ENCODE assay signal across 18 cellular contexts in genomic region chr5:1043327-1043726, GRCh38. TPM values are rescaled to one million over a fixed set of nuclear protein-coding genes. Genes with fewer than 3 reads are reported as not detected.
DNase-seq lines count a peak whose midpoint lies in the region; ATAC-seq and TF ChIP-seq lines count a peak whose summit lies in the region.
"Had no signal": no experiment of that assay in that cellular context is flagged by ENCODE, and none has a peak within 500 bp of the region (broad histone marks: within the 10 kb centered on the region; RNA-seq: fewer than 3 reads in every experiment).

No MANE protein-coding gene starts in this region.

- no peaks in the 10 kb centered on the region for H3K27me3 Mint-ChIP-seq in activated CD4-positive, alpha-beta T cell treated with anti-CD3 and anti-CD28 coated beads, Interleukin-2, amount 10 ng/mL, durations not matched to agents 24 days and 14 days
- no peaks in the 10 kb centered on the region for H3K27me3 Mint-ChIP-seq in activated CD4-positive, alpha-beta T cell treated with anti-CD3 and anti-CD28 coated beads for 36 hours
- H3K27me3 Mint-ChIP-seq in stimulated activated naive CD8-positive, alpha-beta T cell treated with anti-CD3 and anti-CD28 coated beads, Interleukin-15, Interleukin-2, amounts not matched to agents 100 ng/mL and 50 ng/mL, for 24 hours: no peaks in the 10 kb centered on the region
- no peaks in the 10 kb centered on the region for H3K27me3 Mint-ChIP-seq in stimulated activated naive CD8-positive, alpha-beta T cell treated with anti-CD3 and anti-CD28 coated beads, Interleukin-15, amount 100 ng/mL, for 72 hours
- H3K27me3 Mint-ChIP-seq: CD4-positive, alpha-beta memory T cell had no signal

- peaks cover 6% of the 10 kb centered on the region for H3K9me3 ChIP-seq in A673 (ENCODE audit: low read depth, low read length, poor library complexity, severe bottlenecking)
- H3K9me3 ChIP-seq: A549 had no signal

- DNase-seq in activated CD4-positive, alpha-beta T cell treated with anti-CD3 and anti-CD28 coated beads, Interleukin-2, amount 10 ng/mL, durations not matched to agents 24 days and 14 days: no peak
- DNase-seq in activated CD4-positive, alpha-beta T cell treated with anti-CD3 and anti-CD28 coated beads for 36 hours: no peak
- no peak for DNase-seq in stimulated activated naive CD8-positive, alpha-beta T cell treated with anti-CD3 and anti-CD28 coated beads, Interleukin-15, amount 100 ng/mL, for 72 hours
- no peak for DNase-seq in stimulated activated effector memory CD8-positive, alpha-beta T cell treated with anti-CD3 and anti-CD28 coated beads, Interleukin-12 subunit alpha, Interleukin-12 subunit beta, amount 100 ng/mL, for 72 hours (ENCODE audit: low spot score in 2 of 2)
- DNase-seq in HEK293T (ENCODE audit: extremely low spot score): no peak
- DNase-seq in A673 (ENCODE audit: low spot score): no peak
- DNase-seq: CD4-positive, alpha-beta memory T cell; DMS153; DMS79; GDM1; GOT3; H7 had no signal

- no peak for TF ChIP-seq CTCF in A673 (conservative IDR thresholded peaks at IDR 0.05; ENCODE audit: low read depth, low read length)

- no peak for ATAC-seq in activated CD4-positive, alpha-beta T cell treated with anti-CD3 and anti-CD28 coated beads for 36 hours
- ATAC-seq in stimulated activated naive CD8-positive, alpha-beta T cell treated with anti-CD3 and anti-CD28 coated beads, Interleukin-15, amount 100 ng/mL, for 72 hours: no peak
- ATAC-seq in stimulated activated effector memory CD8-positive, alpha-beta T cell treated with anti-CD3 and anti-CD28 coated beads, Interleukin-12 subunit alpha, Interleukin-12 subunit beta, amount 100 ng/mL, for 72 hours: no peak
- ATAC-seq: A549, HCT116 had no signal

- CTCF ChIA-PET in activated CD4-positive, alpha-beta T cell treated with anti-CD3 and anti-CD28 coated beads for 36 hours (lab: Charles Lee): no interaction called here
- CTCF ChIA-PET in HEK293T (lab: Yijun Ruan, JAX): no interaction called here
- CTCF ChIA-PET in A673 (lab: Charles Lee): no interaction called here

- H3K4me3 Mint-ChIP-seq in activated CD4-positive, alpha-beta T cell treated with anti-CD3 and anti-CD28 coated beads, Interleukin-2, amount 10 ng/mL, durations not matched to agents 24 days and 14 days: no peak overlapping the region
- H3K4me3 Mint-ChIP-seq in activated CD4-positive, alpha-beta T cell treated with anti-CD3 and anti-CD28 coated beads for 36 hours: no peak overlapping the region
- no peak overlapping the region for H3K4me3 Mint-ChIP-seq in stimulated activated naive CD8-positive, alpha-beta T cell treated with anti-CD3 and anti-CD28 coated beads, Interleukin-15, Interleukin-2, amounts not matched to agents 100 ng/mL and 50 ng/mL, for 24 hours
- no peak overlapping the region for H3K4me3 Mint-ChIP-seq in stimulated activated naive CD8-positive, alpha-beta T cell treated with anti-CD3 and anti-CD28 coated beads, Interleukin-15, amount 100 ng/mL, for 72 hours
- H3K4me3 Mint-ChIP-seq in stimulated activated effector memory CD8-positive, alpha-beta T cell treated with anti-CD3 and anti-CD28 coated beads, Interleukin-12 subunit alpha, Interleukin-12 subunit beta, amount 100 ng/mL, for 72 hours: no peak overlapping the region
- H3K4me3 Mint-ChIP-seq: CD14-positive monocyte; CD4-positive, alpha-beta memory T cell had no signal

- H3K27ac Mint-ChIP-seq in activated CD4-positive, alpha-beta T cell treated with anti-CD3 and anti-CD28 coated beads, Interleukin-2, amount 10 ng/mL, durations not matched to agents 24 days and 14 days: peak overlapping the region; percentile 31
- no peak overlapping the region for H3K27ac Mint-ChIP-seq in activated CD4-positive, alpha-beta T cell treated with anti-CD3 and anti-CD28 coated beads for 36 hours
- peak overlapping the region; percentile 76 for H3K27ac Mint-ChIP-seq in stimulated activated naive CD8-positive, alpha-beta T cell treated with anti-CD3 and anti-CD28 coated beads, Interleukin-15, Interleukin-2, amounts not matched to agents 100 ng/mL and 50 ng/mL, for 24 hours
- H3K27ac Mint-ChIP-seq in stimulated activated naive CD8-positive, alpha-beta T cell treated with anti-CD3 and anti-CD28 coated beads, Interleukin-15, amount 100 ng/mL, for 72 hours: no peak overlapping the region
- H3K27ac Mint-ChIP-seq in stimulated activated effector memory CD8-positive, alpha-beta T cell treated with anti-CD3 and anti-CD28 coated beads, Interleukin-12 subunit alpha, Interleukin-12 subunit beta, amount 100 ng/mL, for 72 hours: peak overlapping the region; percentile 44
- H3K27ac Mint-ChIP-seq: CD14-positive monocyte had no signal

- no peak overlapping the region for H3K4me3 ChIP-seq in A673 (ENCODE audit: low read depth, low read length, poor library complexity, severe bottlenecking)
- H3K4me3 ChIP-seq: A549, BLaER1 had no signal

- H3K27me3 ChIP-seq in A673 (replicated peaks; ENCODE audit: insufficient read depth, low read depth, low read length, poor library complexity): no peaks in the 10 kb centered on the region
- H3K27me3 ChIP-seq: BLaER1 had no signal

- H3K36me3 ChIP-seq in A673 (ENCODE audit: insufficient read depth, low read length, poor library complexity, severe bottlenecking): no peaks in the 10 kb centered on the region

- POLR2A ChIA-PET in activated CD4-positive, alpha-beta T cell treated with anti-CD3 and anti-CD28 coated beads for 36 hours (lab: Charles Lee): no interaction called here
- POLR2A ChIA-PET in HEK293T (lab: Yijun Ruan, JAX) (no interaction called here), A673 (lab: Charles Lee; ENCODE audit: low non-redundant PET) (no interaction called here)

- intact Hi-C loops in activated CD4-positive, alpha-beta T cell treated with anti-CD3 and anti-CD28 coated beads, Interleukin-2, amount 10 ng/mL, durations not matched to agents 24 days and 14 days (cut with micrococcal nuclease): no loop called here
- intact Hi-C loops in activated CD4-positive, alpha-beta T cell treated with anti-CD3 and anti-CD28 coated beads for 36 hours (cut with DNase I, micrococcal nuclease): no loop called here
- intact Hi-C loops in A673 (cut with micrococcal nuclease; ENCODE audit: unreplicated experiment): no loop called here

- no TSS peak for BruUV-seq in A673 (replicated peaks; lab: Mats Ljungman, UMichigan)

- peaks cover 73% of the 10 kb centered on the region for H3K36me3 Mint-ChIP-seq in activated CD4-positive, alpha-beta T cell treated with anti-CD3 and anti-CD28 coated beads, Interleukin-2, amount 10 ng/mL, durations not matched to agents 24 days and 14 days (ENCODE audit: low read depth)
- H3K36me3 Mint-ChIP-seq in activated CD4-positive, alpha-beta T cell treated with anti-CD3 and anti-CD28 coated beads for 36 hours (ENCODE audit: low read depth): peaks cover 2% of the 10 kb centered on the region
- peaks cover 15% of the 10 kb centered on the region for H3K36me3 Mint-ChIP-seq in stimulated activated naive CD8-positive, alpha-beta T cell treated with anti-CD3 and anti-CD28 coated beads, Interleukin-15, Interleukin-2, amounts not matched to agents 100 ng/mL and 50 ng/mL, for 24 hours (ENCODE audit: low read depth)
- peaks cover 58% of the 10 kb centered on the region for H3K36me3 Mint-ChIP-seq in stimulated activated effector memory CD8-positive, alpha-beta T cell treated with anti-CD3 and anti-CD28 coated beads, Interleukin-12 subunit alpha, Interleukin-12 subunit beta, amount 100 ng/mL, for 72 hours
- H3K36me3 Mint-ChIP-seq: CD14-positive monocyte; CD4-positive, alpha-beta memory T cell had no signal

- H3K9me3 Mint-ChIP-seq in activated CD4-positive, alpha-beta T cell treated with anti-CD3 and anti-CD28 coated beads, Interleukin-2, amount 10 ng/mL, durations not matched to agents 24 days and 14 days: peaks cover 76% of the 10 kb centered on the region
- H3K9me3 Mint-ChIP-seq in activated CD4-positive, alpha-beta T cell treated with anti-CD3 and anti-CD28 coated beads for 36 hours (ENCODE audit: low read depth): peaks cover 75% of the 10 kb centered on the region
- H3K9me3 Mint-ChIP-seq in stimulated activated naive CD8-positive, alpha-beta T cell treated with anti-CD3 and anti-CD28 coated beads, Interleukin-15, Interleukin-2, amounts not matched to agents 100 ng/mL and 50 ng/mL, for 24 hours: peaks cover 76% of the 10 kb centered on the region
- peaks cover 76 to 77% of the 10 kb centered on the region in 2 donors for H3K9me3 Mint-ChIP-seq in stimulated activated naive CD8-positive, alpha-beta T cell treated with anti-CD3 and anti-CD28 coated beads, Interleukin-15, amount 100 ng/mL, for 72 hours
- H3K9me3 Mint-ChIP-seq in stimulated activated effector memory CD8-positive, alpha-beta T cell treated with anti-CD3 and anti-CD28 coated beads, Interleukin-12 subunit alpha, Interleukin-12 subunit beta, amount 100 ng/mL, for 72 hours: peaks cover 75% of the 10 kb centered on the region

- H3K27ac ChIP-seq in A673 (ENCODE audit: low read depth, low read length, poor library complexity, severe bottlenecking): no peak overlapping the region
- H3K27ac ChIP-seq: 22Rv1, A549, BLaER1 had no signal

- peaks cover 18% of the 10 kb centered on the region for H3K4me1 Mint-ChIP-seq in activated CD4-positive, alpha-beta T cell treated with anti-CD3 and anti-CD28 coated beads, Interleukin-2, amount 10 ng/mL, durations not matched to agents 24 days and 14 days
- H3K4me1 Mint-ChIP-seq in activated CD4-positive, alpha-beta T cell treated with anti-CD3 and anti-CD28 coated beads for 36 hours: peaks cover 4% of the 10 kb centered on the region
- peaks cover 20% of the 10 kb centered on the region for H3K4me1 Mint-ChIP-seq in stimulated activated naive CD8-positive, alpha-beta T cell treated with anti-CD3 and anti-CD28 coated beads, Interleukin-15, Interleukin-2, amounts not matched to agents 100 ng/mL and 50 ng/mL, for 24 hours (ENCODE audit: low read depth)
- no peaks in the 10 kb centered on the region for H3K4me1 Mint-ChIP-seq in stimulated activated naive CD8-positive, alpha-beta T cell treated with anti-CD3 and anti-CD28 coated beads, Interleukin-15, amount 100 ng/mL, for 72 hours
- H3K4me1 Mint-ChIP-seq in stimulated activated effector memory CD8-positive, alpha-beta T cell treated with anti-CD3 and anti-CD28 coated beads, Interleukin-12 subunit alpha, Interleukin-12 subunit beta, amount 100 ng/mL, for 72 hours: peaks cover 77% of the 10 kb centered on the region
- H3K4me1 Mint-ChIP-seq: CD14-positive monocyte had no signal

- H3K4me1 ChIP-seq in A673 (ENCODE audit: insufficient read depth, low read length, poor library complexity, severe bottlenecking): peaks cover 9% of the 10 kb centered on the region
- H3K4me1 ChIP-seq: A549 had no signal

TF ChIP-seq in HEK293T, 16 proteins besides CTCF, POLR2A, EP300 and RAD21:
- TF ChIP-seq ZNF384 (IDR thresholded peaks at IDR 0.05) (no peak), SP1 (IDR thresholded peaks at IDR 0.05) (no peak)

RNA-seq across cellular contexts. Expression of gene NKD2, which starts 34.7 kb away (rescaled TPM):
- 3.3 and 4.0 TPM in 2 replicates for total RNA-seq in activated CD4-positive, alpha-beta T cell treated with anti-CD3 and anti-CD28 coated beads, Interleukin-2, amount 10 ng/mL, durations not matched to agents 24 days and 14 days
- 1 to 10 TPM in 1 of 2 experiments, under 1 TPM in 1; 0.86 to 1.1 TPM for total RNA-seq in activated CD4-positive, alpha-beta T cell treated with anti-CD3 and anti-CD28 coated beads for 36 hours
- 22.9 and 23.5 TPM in 2 replicates for total RNA-seq in A673 (2021)
- total RNA-seq: CD4-positive, alpha-beta memory T cell had no signal

Comparison
In these comparisons a context has a peak if more than half of its experiments do, and no peak if none do; other contexts are left out.
1. H3K27ac Mint-ChIP-seq: peak in activated CD4-positive, alpha-beta T cell treated with anti-CD3 and anti-CD28 coated beads, Interleukin-2, amount 10 ng/mL, durations not matched to agents 24 days and 14 days (single experiment), stimulated activated naive CD8-positive, alpha-beta T cell treated with anti-CD3 and anti-CD28 coated beads, Interleukin-15, Interleukin-2, amounts not matched to agents 100 ng/mL and 50 ng/mL, for 24 hours (single experiment) and stimulated activated effector memory CD8-positive, alpha-beta T cell treated with anti-CD3 and anti-CD28 coated beads, Interleukin-12 subunit alpha, Interleukin-12 subunit beta, amount 100 ng/mL, for 72 hours (single experiment); none in activated CD4-positive, alpha-beta T cell treated with anti-CD3 and anti-CD28 coated beads for 36 hours (single experiment) and stimulated activated naive CD8-positive, alpha-beta T cell treated with anti-CD3 and anti-CD28 coated beads, Interleukin-15, amount 100 ng/mL, for 72 hours (0 of 2).